In the genomic region with DNA sequence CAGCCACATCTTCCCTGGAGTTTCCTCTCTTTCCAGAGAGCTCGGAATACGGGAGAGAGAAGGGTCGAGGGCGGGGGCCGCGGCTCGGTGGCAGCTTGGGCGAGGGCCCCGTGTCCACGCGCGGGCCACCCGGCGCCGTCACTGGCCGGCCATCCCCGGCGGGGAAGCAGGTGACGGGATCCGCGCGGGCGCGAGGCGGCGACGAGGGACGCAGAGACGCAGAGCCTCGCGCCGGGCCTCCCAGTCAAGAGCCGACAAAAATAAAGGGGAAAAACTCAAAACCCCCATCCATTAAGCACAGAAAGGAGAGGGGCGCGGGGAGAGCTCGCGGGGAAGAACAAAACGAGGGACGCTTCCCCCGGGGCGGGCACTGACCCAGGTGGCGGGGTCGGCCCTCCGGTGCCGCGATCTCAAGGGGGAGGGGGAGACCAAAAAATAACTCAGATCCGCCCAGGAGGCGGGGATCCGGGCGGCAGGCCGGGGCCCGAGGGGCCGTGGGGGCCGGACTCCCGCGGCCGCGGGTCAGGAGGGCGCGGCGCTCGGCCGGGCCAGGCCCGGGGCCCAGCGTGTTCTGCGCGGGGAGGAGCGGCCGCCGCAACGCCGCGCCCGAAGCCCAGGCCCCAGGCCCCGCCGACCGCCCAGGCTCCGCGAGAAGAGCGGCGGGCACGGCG, we compare ENCODE assay signal across 8 cellular contexts. TPM values are rescaled to one million over a fixed set of nuclear protein-coding genes. Genes with fewer than 3 reads are reported as not detected.
DNase-seq lines count a peak whose midpoint lies in the region; ATAC-seq lines count a peak whose summit lies in the region.

No MANE protein-coding gene starts in this region.

- ATAC-seq in HG02678 (IDR thresholded peaks at IDR 0.05; ENCODE audit: unreplicated experiment) (peak; percentile 48), naive B cell (ENCODE audit: low read depth in 2 of 2) (peak in 1 of 2 donors; percentile 28)

- H3K36me3 Mint-ChIP-seq in naive B cell = peaks cover 0 to 14% of the 10 kb centered on the region in 2 donors
- H3K36me3 Mint-ChIP-seq in stimulated activated naive CD8-positive, alpha-beta T cell treated with anti-CD3 and anti-CD28 coated beads, Interleukin-15, Interleukin-2, amounts not matched to agents 100 ng/mL and 50 ng/mL, for 24 hours (ENCODE audit: low read depth) = peaks cover 23% of the 10 kb centered on the region

- H3K4me1 Mint-ChIP-seq in naive B cell = peaks cover 17 to 38% (median 34%) of the 10 kb centered on the region in 3 donors
- peaks cover 46% of the 10 kb centered on the region for H3K4me1 Mint-ChIP-seq in stimulated activated naive CD8-positive, alpha-beta T cell treated with anti-CD3 and anti-CD28 coated beads, Interleukin-15, Interleukin-2, amounts not matched to agents 100 ng/mL and 50 ng/mL, for 24 hours (ENCODE audit: low read depth)

- DNase-seq in NCI-H2081 (lab: John Stamatoyannopoulos, UW) (peak; percentile 36 to 60), NCI-H2081 treated with DMSO at 0.1 percent for 48 hours (lab: John Stamatoyannopoulos, UW) (no peak), NCI-H2171 (lab: John Stamatoyannopoulos, UW) (peak; percentile 57), activated T-cell treated with anti-CD3 and anti-CD28 coated beads for 4 hours (peak; percentile 14), naive B cell (peak; percentile 68)

- WGBS in esophagus, 2 donors = 0% methylated on average over 59 to 83 of the region's 83 CpGs

- H3K27ac Mint-ChIP-seq in naive B cell = peak overlapping the region; percentile 89 to 98 (median 96)
- peak overlapping the region; percentile 90 for H3K27ac Mint-ChIP-seq in stimulated activated naive CD8-positive, alpha-beta T cell treated with anti-CD3 and anti-CD28 coated beads, Interleukin-15, Interleukin-2, amounts not matched to agents 100 ng/mL and 50 ng/mL, for 24 hours

- peak overlapping the region; percentile 67 to 77 for H3K4me3 ChIP-seq in esophagus (ENCODE audit: low read depth in 1 of 2, low read length in 2 of 2)

- H3K27me3 Mint-ChIP-seq in naive B cell = no peaks in the 10 kb centered on the region
- no peaks in the 10 kb centered on the region for H3K27me3 Mint-ChIP-seq in stimulated activated naive CD8-positive, alpha-beta T cell treated with anti-CD3 and anti-CD28 coated beads, Interleukin-15, Interleukin-2, amounts not matched to agents 100 ng/mL and 50 ng/mL, for 24 hours

- peak overlapping the region; percentile 92 to 98 (median 96) for H3K4me3 Mint-ChIP-seq in naive B cell
- H3K4me3 Mint-ChIP-seq in stimulated activated naive CD8-positive, alpha-beta T cell treated with anti-CD3 and anti-CD28 coated beads, Interleukin-15, Interleukin-2, amounts not matched to agents 100 ng/mL and 50 ng/mL, for 24 hours = peak overlapping the region; percentile 93

- no peaks in the 10 kb centered on the region for H3K27me3 ChIP-seq in esophagus (ENCODE audit: control insufficient read depth in 1 of 2, insufficient read depth in 2 of 2, low read length in 2 of 2)

- H3K4me1 ChIP-seq in esophagus (ENCODE audit: control insufficient read depth in 2 of 2, insufficient read depth in 2 of 2, low read length in 1 of 2) = no peaks in the 10 kb centered on the region

- H3K27ac ChIP-seq in esophagus (ENCODE audit: low read depth in 2 of 2, low read length in 1 of 2) = peak overlapping the region; percentile 99

- H3K36me3 ChIP-seq in esophagus (ENCODE audit: control insufficient read depth in 2 of 2, insufficient read depth in 2 of 2, low read length in 1 of 2) = no peaks in the 10 kb centered on the region

- H3K9me3 Mint-ChIP-seq in naive B cell = no peaks in the 10 kb centered on the region
- no peaks in the 10 kb centered on the region for H3K9me3 Mint-ChIP-seq in stimulated activated naive CD8-positive, alpha-beta T cell treated with anti-CD3 and anti-CD28 coated beads, Interleukin-15, Interleukin-2, amounts not matched to agents 100 ng/mL and 50 ng/mL, for 24 hours

- no peaks in the 10 kb centered on the region for H3K9me3 ChIP-seq in esophagus (ENCODE audit: control insufficient read depth in 2 of 2, insufficient read depth in 1 of 2, low read depth in 1 of 2, low read length in 1 of 2)

RNA-seq across cellular contexts. Expression of a gene that starts 0.7 kb away (rescaled TPM):
- polyA plus RNA-seq in esophagus = 10 to 100 TPM; 13.7 to 20.2 TPM
- 1 to 10 TPM; 3.3 to 7.6 (median 4.9) TPM for polyA plus RNA-seq in naive B cell (ENCODE audit: low read depth in 6 of 6)

RNA-seq across cellular contexts. Expression of a gene that starts 59.8 kb away (rescaled TPM):
- polyA plus RNA-seq in esophagus (100 to 1,000 TPM in 1 of 2 donors, 10 to 100 TPM in 1; 46.1 to 111 TPM), naive B cell (ENCODE audit: low read depth in 6 of 6) (100 to 1,000 TPM in 2 of 6 donors, 10 to 100 TPM in 4; 61.6 to 107 (median 96.4) TPM)
